Comparison of ENCODE assay signal across 8 cellular contexts in the genomic region with DNA sequence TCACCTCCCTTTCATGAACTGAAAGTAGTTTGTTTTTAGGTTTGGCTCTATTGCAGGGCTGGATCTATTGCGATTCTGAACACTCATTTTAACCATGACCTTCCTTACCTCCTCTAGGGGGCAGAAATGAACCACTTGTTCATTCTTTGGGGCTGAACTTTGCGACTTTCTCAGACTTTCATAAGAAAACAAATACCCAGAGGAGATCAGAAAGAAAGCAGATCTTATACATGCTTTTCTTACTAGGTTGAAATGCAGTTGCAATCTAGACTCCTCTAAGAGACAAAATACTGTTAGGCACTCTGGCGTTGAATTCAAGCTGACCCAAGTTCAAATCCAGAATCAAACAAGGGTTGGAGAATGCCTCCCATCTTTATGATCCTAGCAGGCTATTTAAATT. TPM values are rescaled to one million over a fixed set of nuclear protein-coding genes. Genes with fewer than 3 reads are reported as not detected.
DNase-seq lines count a peak whose midpoint lies in the region; ATAC-seq and TF ChIP-seq lines count a peak whose summit lies in the region.

No MANE protein-coding gene starts in this region.

- CTCF ChIA-PET in HEK293 (lab: Yijun Ruan, JAX): interaction anchor here (0.5 to 8.0 kb wide), 20 partner anchors 10 to 327 kb away, joined by 3 to 93 read pairs (median 5); no protein-coding TSS in a partner anchor

- TF ChIP-seq EP300 in transverse colon (IDR thresholded peaks at IDR 0.05; ENCODE audit: low read depth): no peak

- DNase-seq in COR-L47 (lab: John Stamatoyannopoulos, UW) (peak; percentile 54), NOMO-1 (lab: John Stamatoyannopoulos, UW; ENCODE audit: unreplicated experiment in 2 of 2) (peak; percentile 66 to 74), kidney tubule cell (ENCODE audit: low spot score) (peak; percentile 74), transverse colon (no peak), 8988T (no peak)
- peak; percentile 66 for DNase-seq in central memory CD4-positive, alpha-beta T cell

- POLR2A ChIA-PET in HEK293 (lab: Yijun Ruan, JAX): no interaction called here

- no peak overlapping the region for H3K27ac ChIP-seq in HEK293 (ENCODE audit: extremely low read depth, low read depth, low read length)
- H3K27ac ChIP-seq in transverse colon: peak overlapping the region in 1 of 4 donors; percentile 25

- H3K4me3 ChIP-seq in HEK293 (ENCODE audit: low read depth, low read length) (no peak overlapping the region), transverse colon (no peak overlapping the region)

- H3K9me3 ChIP-seq in HEK293 (ENCODE audit: control insufficient read depth, insufficient read depth, low read depth, low read length) (no peaks in the 10 kb centered on the region), transverse colon (no peaks in the 10 kb centered on the region)

- H3K4me1 ChIP-seq in HEK293 (ENCODE audit: control insufficient read depth, insufficient read depth, low read length) (0 out of 2 replicates have a peak, but pooled peaks cover 3% of the 10 kb centered on the region), transverse colon (peaks cover 3 to 36% (median 20%) of the 10 kb centered on the region in 4 donors)

- no peaks in the 10 kb centered on the region for H3K27me3 ChIP-seq in transverse colon

- WGBS in transverse colon (ENCODE audit: low coverage in 1 of 2), 2 donors: 7 to 17% methylated on average over 3 of the region's 3 CpGs

- intact Hi-C loops in transverse colon (cut with DNase I; ENCODE audit: low total_unique reads): loop anchor here (5.0 kb wide), 1 partner anchor 96 kb away; no protein-coding TSS in a partner anchor

- in situ Hi-C loops in transverse colon (cut with MboI; ENCODE audit: low pct_ligation_motif_present in 1 of 4, low pct_unique_long_range_greater_than_20kb in 1 of 4, low sequenced_read_pairs in 3 of 4): loop anchor here in 3 of 4 donors (5.0 to 25.0 kb wide), 3 partner anchors 91 to 216 kb away; a partner anchor contains a TSS

- TF ChIP-seq POLR2A in transverse colon (IDR thresholded peaks at IDR 0.05): no peak

- TF ChIP-seq CTCF in HEK293 (tag by site-specific recombination; IDR thresholded peaks at IDR 0.05) (0 out of 2 replicates have a peak, but pooled peaks have one; percentile 9), transverse colon (IDR thresholded peaks at IDR 0.05) (peak; percentile 61 to 82 (median 68))

- H3K36me3 ChIP-seq in HEK293 (ENCODE audit: control insufficient read depth in 2 of 2, insufficient read depth in 1 of 2, low read length in 2 of 2) (no peaks in the 10 kb centered on the region), transverse colon (no peaks in the 10 kb centered on the region)

- ATAC-seq in GM21528 (IDR thresholded peaks at IDR 0.05; ENCODE audit: low FRiP score, unreplicated experiment): no peak

TF ChIP-seq in HEK293, 187 proteins besides CTCF, POLR2A, EP300 and RAD21:
- peak; percentile 65 for TF ChIP-seq ZNF654 (tag by site-specific recombination; IDR thresholded peaks at IDR 0.05; ENCODE audit: low read depth)
- TF ChIP-seq PRDM1 (tag by site-specific recombination; IDR thresholded peaks at IDR 0.05): peak; percentile 70
- TF ChIP-seq, protein P1, sequence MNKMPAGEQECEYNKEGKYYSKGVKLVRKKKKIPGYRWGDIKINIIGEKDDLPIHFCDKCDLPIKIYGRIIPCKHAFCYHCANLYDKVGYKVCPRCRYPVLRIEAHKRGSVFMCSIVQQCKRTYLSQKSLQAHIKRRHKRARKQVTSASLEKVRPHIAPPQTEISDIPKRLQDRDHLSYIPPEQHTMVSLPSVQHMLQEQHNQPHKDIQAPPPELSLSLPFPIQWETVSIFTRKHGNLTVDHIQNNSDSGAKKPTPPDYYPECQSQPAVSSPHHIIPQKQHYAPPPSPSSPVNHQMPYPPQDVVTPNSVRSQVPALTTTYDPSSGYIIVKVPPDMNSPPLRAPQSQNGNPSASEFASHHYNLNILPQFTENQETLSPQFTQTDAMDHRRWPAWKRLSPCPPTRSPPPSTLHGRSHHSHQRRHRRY (tag by site-specific recombination; IDR thresholded peaks at IDR 0.05): no peak

RNA-seq across cellular contexts. Expression of a gene that starts 32.6 kb away (rescaled TPM):
- total RNA-seq in transverse colon: 100 to 1,000 TPM in 2 of 4 donors, 10 to 100 TPM in 2; 58.1 to 273 (median 94.7) TPM

Comparison
In these comparisons a context has a peak if more than half of its experiments do, and no peak if none do; other contexts are left out.
1. DNase-seq: peak in COR-L47 (single experiment), NOMO-1 (2 of 2), central memory CD4-positive, alpha-beta T cell (single experiment) and kidney tubule cell (single experiment); none in transverse colon (single experiment) and 8988T (single experiment).